Comparison of ENCODE assay signal across 17 cellular contexts in genomic region chr3:172087198-172087597, GRCh38. TPM values are rescaled to one million over a fixed set of nuclear protein-coding genes. Genes with fewer than 3 reads are reported as not detected.
A peak's percentile ranks its signal among the peaks of the same experiment; 100 is the strongest.
DNase-seq lines count a peak whose midpoint lies in the region; ATAC-seq and TF ChIP-seq lines count a peak whose summit lies in the region.
"Had no signal": no experiment of that assay in that cellular context is flagged by ENCODE, and none has a peak within 500 bp of the region (broad histone marks: within the 10 kb centered on the region; RNA-seq: fewer than 3 reads in every experiment).

No MANE protein-coding gene starts in this region.

- H3K79me2 ChIP-seq in mammary epithelial cell (ENCODE audit: insufficient read depth, low read length), result peaks cover 97% of the 10 kb centered on the region

- TF ChIP-seq CTCF in HFFc6 (IDR thresholded peaks at IDR 0.05), result no peak
- TF ChIP-seq CTCF in mammary epithelial cell (conservative IDR thresholded peaks at IDR 0.05 in 1 of 2, IDR thresholded peaks at IDR 0.05 in 1 of 2; ENCODE audit: extremely low read depth in 1 of 2, insufficient read depth in 1 of 2, low read depth in 1 of 2, low read length in 2 of 2), result no peak

- H3K4me3 Mint-ChIP-seq in CD4-positive, CD25-positive, alpha-beta regulatory T cell, result no peak overlapping the region
- 0 out of 2 replicates have a peak overlapping the region, but pooled peaks have one; percentile 9 for H3K4me3 Mint-ChIP-seq in HFFc6
- peak overlapping the region; percentile 81 for H3K4me3 Mint-ChIP-seq in natural killer cell treated with Interleukin-12 subunit alpha and Interleukin-12 subunit beta and Interleukin-15 and Interleukin-18, amount 100 ng/mL, for 72 hours
- H3K4me3 Mint-ChIP-seq: activated naive CD8-positive, alpha-beta T cell had no signal

- peaks cover 10% of the 10 kb centered on the region for H3K36me3 Mint-ChIP-seq in CD4-positive, CD25-positive, alpha-beta regulatory T cell
- H3K36me3 Mint-ChIP-seq in HFFc6 (ENCODE audit: low read depth), result peaks cover 29% of the 10 kb centered on the region
- H3K36me3 Mint-ChIP-seq in natural killer cell treated with Interleukin-12 subunit alpha and Interleukin-12 subunit beta and Interleukin-15 and Interleukin-18, amount 100 ng/mL, for 72 hours, result peaks cover 10% of the 10 kb centered on the region

- peak overlapping the region; percentile 68 for H3K4me2 ChIP-seq in mammary epithelial cell (ENCODE audit: insufficient read depth, low read depth, low read length)

- H4K20me1 ChIP-seq in mammary epithelial cell (ENCODE audit: insufficient read depth, low read length), result no peaks in the 10 kb centered on the region

- H3K4me1 ChIP-seq in CD4-positive, CD25-positive, alpha-beta regulatory T cell (ENCODE audit: control insufficient read depth, insufficient read depth, low read length, poor library complexity, severe bottlenecking), result peaks cover 12% of the 10 kb centered on the region
- peaks cover 43% of the 10 kb centered on the region for H3K4me1 ChIP-seq in mammary epithelial cell (ENCODE audit: insufficient read depth, low read length)

- ATAC-seq in CD4-positive, CD25-positive, alpha-beta regulatory T cell (ENCODE audit: low read depth in 2 of 2), result no peak
- ATAC-seq in natural killer cell treated with Interleukin-12 subunit alpha and Interleukin-12 subunit beta and Interleukin-15 and Interleukin-18, amount 100 ng/mL, for 72 hours, result no peak
- no peak for ATAC-seq in left lobe of liver

- WGBS in mammary epithelial cell (ENCODE audit: low coverage, missing lambda C conversion rate), result 31% methylated on average over 4 of the region's 4 CpGs

- no TSS peak for BruUV-seq in mammary epithelial cell (replicated peaks; lab: Mats Ljungman, UMichigan)

- H3K27me3 ChIP-seq in CD4-positive, CD25-positive, alpha-beta regulatory T cell (ENCODE audit: control insufficient read depth, insufficient read depth, low read length), result no peaks in the 10 kb centered on the region
- no peaks in the 10 kb centered on the region for H3K27me3 ChIP-seq in mammary epithelial cell (ENCODE audit: insufficient read depth, low read length)
- H3K27me3 ChIP-seq: esophagus muscularis mucosa, pancreas, SJSA1, upper lobe of left lung had no signal

- H3K27ac ChIP-seq in CD4-positive, CD25-positive, alpha-beta regulatory T cell (ENCODE audit: insufficient read depth, low read length, poor library complexity, severe bottlenecking), result no peak overlapping the region
- H3K27ac ChIP-seq in mammary epithelial cell (ENCODE audit: insufficient read depth, low read depth, low read length), result peak overlapping the region; percentile 85
- H3K27ac ChIP-seq: C4-2B, esophagus muscularis mucosa, SJSA1, upper lobe of left lung had no signal

- H3K36me3 ChIP-seq in CD4-positive, CD25-positive, alpha-beta regulatory T cell (ENCODE audit: control insufficient read depth, insufficient read depth, low read length), result peaks cover 4% of the 10 kb centered on the region
- H3K36me3 ChIP-seq in mammary epithelial cell (ENCODE audit: insufficient read depth, low read length), result peaks cover 6% of the 10 kb centered on the region
- H3K36me3 ChIP-seq: esophagus muscularis mucosa, pancreas, upper lobe of left lung had no signal

- H3K9me3 ChIP-seq in CD4-positive, CD25-positive, alpha-beta regulatory T cell (ENCODE audit: control insufficient read depth in 2 of 2, low read length in 2 of 2), result no peaks in the 10 kb centered on the region
- no peaks in the 10 kb centered on the region for H3K9me3 ChIP-seq in mammary epithelial cell (replicated peaks; ENCODE audit: insufficient read depth, low read length)
- H3K9me3 ChIP-seq: esophagus muscularis mucosa, pancreas, SJSA1, upper lobe of left lung had no signal

- H3K27ac Mint-ChIP-seq in CD4-positive, CD25-positive, alpha-beta regulatory T cell, result peak overlapping the region in 2 of 3 donors; percentile 22 to 74
- peak overlapping the region; percentile 24 for H3K27ac Mint-ChIP-seq in HFFc6
- peak overlapping the region; percentile 87 for H3K27ac Mint-ChIP-seq in natural killer cell treated with Interleukin-12 subunit alpha and Interleukin-12 subunit beta and Interleukin-15 and Interleukin-18, amount 100 ng/mL, for 72 hours
- H3K27ac Mint-ChIP-seq: activated naive CD8-positive, alpha-beta T cell had no signal

- peak overlapping the region; percentile 25 for H3K9ac ChIP-seq in mammary epithelial cell (ENCODE audit: insufficient read depth, low read length)

- dilution Hi-C loops in mammary epithelial cell (cut with HindIII; ENCODE audit: low sequenced_read_pairs), result no loop called here

- H3K27me3 Mint-ChIP-seq in CD4-positive, CD25-positive, alpha-beta regulatory T cell, result no peaks in the 10 kb centered on the region
- peaks cover 2% of the 10 kb centered on the region; the same call in 1 of the 2 replicates for H3K27me3 Mint-ChIP-seq in HFFc6 (ENCODE audit: insufficient read depth)
- no peaks in the 10 kb centered on the region for H3K27me3 Mint-ChIP-seq in natural killer cell treated with Interleukin-12 subunit alpha and Interleukin-12 subunit beta and Interleukin-15 and Interleukin-18, amount 100 ng/mL, for 72 hours
- H3K27me3 Mint-ChIP-seq: activated naive CD8-positive, alpha-beta T cell had no signal

- H3K4me3 ChIP-seq in CD4-positive, CD25-positive, alpha-beta regulatory T cell (ENCODE audit: low read depth, low read length), result peak overlapping the region; percentile 4
- peak overlapping the region in 1 of 3 experiments; percentile 29 for H3K4me3 ChIP-seq in mammary epithelial cell (replicated peaks in 1 of 3; ENCODE audit: insufficient read depth in 1 of 3, low read depth in 2 of 3, low read length in 3 of 3)
- H3K4me3 ChIP-seq: esophagus muscularis mucosa, lung, pancreas, SJSA1, upper lobe of left lung had no signal

- intact Hi-C loops in mammary epithelial cell (cut with micrococcal nuclease), result loop anchor here (5.0 kb wide), 2 partner anchors 40 to 45 kb away; no protein-coding TSS in a partner anchor

- peaks cover 34 to 50% (median 36%) of the 10 kb centered on the region in 4 donors for H3K4me1 Mint-ChIP-seq in CD4-positive, CD25-positive, alpha-beta regulatory T cell
- peaks cover 82% of the 10 kb centered on the region for H3K4me1 Mint-ChIP-seq in HFFc6 (ENCODE audit: low read depth)
- peaks cover 49 to 60% of the 10 kb centered on the region in 2 donors for H3K4me1 Mint-ChIP-seq in natural killer cell treated with Interleukin-12 subunit alpha and Interleukin-12 subunit beta and Interleukin-15 and Interleukin-18, amount 100 ng/mL, for 72 hours (ENCODE audit: low read depth in 2 of 2)

- DNase-seq in CD4-positive, CD25-positive, alpha-beta regulatory T cell, result no peak
- no peak for DNase-seq in HFFc6
- peak; percentile 37 for DNase-seq in mammary epithelial cell
- no peak for DNase-seq in natural killer cell treated with Interleukin-12 subunit alpha and Interleukin-12 subunit beta and Interleukin-15 and Interleukin-18, amount 100 ng/mL, for 72 hours (ENCODE audit: low spot score)
- DNase-seq in stimulated activated CD4-positive, alpha-beta T cell treated with anti-CD3 and anti-CD28 coated beads, Interleukin-12 subunit alpha, Interleukin-12 subunit beta, amount 100 ng/mL, for 4 hours, result no peak
- DNase-seq in DMS53 (lab: John Stamatoyannopoulos, UW), result no peak
- DNase-seq in left lobe of liver (ENCODE audit: low spot score), result no peak
- DNase-seq in NCI-H2227 (lab: John Stamatoyannopoulos, UW; ENCODE audit: unreplicated experiment), result no peak
- DNase-seq: NCI-H2171; NK-92 treated with Interleukin-12 subunit alpha and Interleukin-12 subunit beta, amount 100 ng/mL, for 24 hours; upper lobe of left lung had no signal

- CTCF ChIA-PET in mammary epithelial cell (lab: Charles Lee; ENCODE audit: low non-redundant PET), result interaction anchor here (0.7 kb wide), 1 partner anchor 18 kb away, joined by 4 read pairs; no protein-coding TSS in a partner anchor

- in situ Hi-C loops in mammary epithelial cell (cut with MboI; ENCODE audit: low sequenced_read_pairs in 2 of 2), result no loop called here

- peaks cover 0 to 1% (median 0%) of the 10 kb centered on the region in 7 donors for H3K9me3 Mint-ChIP-seq in CD4-positive, CD25-positive, alpha-beta regulatory T cell
- H3K9me3 Mint-ChIP-seq in HFFc6, result no peaks in the 10 kb centered on the region
- H3K9me3 Mint-ChIP-seq in natural killer cell treated with Interleukin-12 subunit alpha and Interleukin-12 subunit beta and Interleukin-15 and Interleukin-18, amount 100 ng/mL, for 72 hours, result no peaks in the 10 kb centered on the region

- no peak overlapping the region for H2AFZ ChIP-seq in mammary epithelial cell (ENCODE audit: low read depth, low read length)

RNA-seq across cellular contexts. Expression of gene FNDC3B, which starts 47.8 kb away (rescaled TPM):
- 31.8 TPM for total RNA-seq in CD4-positive, CD25-positive, alpha-beta regulatory T cell
- polyA plus RNA-seq in CD4-positive, CD25-positive, alpha-beta regulatory T cell, result 10 to 100 TPM in 2 of 4 donors, 1 to 10 TPM in 2; 6.8 to 17.1 (median 10.5) TPM
- total RNA-seq in HFFc6 (2021; fragmentation: NEBNext Ultra II Directional; extraction: Animal tissue kit (Norgen Biotek cat#: 25700)), result 100 to 1,000 TPM; 133 to 192 (median 155) TPM
- total RNA-seq in mammary epithelial cell (100 to 1,000 TPM; 161 to 200 TPM), left lobe of liver (44.6 TPM)
- polyA plus RNA-seq in mammary epithelial cell, result 12.0 TPM
- 109 TPM for polyA minus RNA-seq in mammary epithelial cell
- total RNA-seq in natural killer cell treated with Interleukin-12 subunit alpha and Interleukin-12 subunit beta and Interleukin-15 and Interleukin-18, amount 100 ng/mL, for 72 hours, result 100 to 1,000 TPM; 149 to 217 TPM

Comparison
In these comparisons a context has a peak if more than half of its experiments do, and no peak if none do; other contexts are left out.
1. H3K27ac Mint-ChIP-seq: peak in every context shown above with its lines; median percentile 87 in natural killer cell treated with Interleukin-12 subunit alpha and Interleukin-12 subunit beta and Interleukin-15 and Interleukin-18, amount 100 ng/mL, for 72 hours; 48 in CD4-positive, CD25-positive, alpha-beta regulatory T cell; 24 in HFFc6.
2. H3K4me3 Mint-ChIP-seq: peak in HFFc6 (single experiment) and natural killer cell treated with Interleukin-12 subunit alpha and Interleukin-12 subunit beta and Interleukin-15 and Interleukin-18, amount 100 ng/mL, for 72 hours (single experiment); none in CD4-positive, CD25-positive, alpha-beta regulatory T cell (0 of 4).